In the genomic region with DNA sequence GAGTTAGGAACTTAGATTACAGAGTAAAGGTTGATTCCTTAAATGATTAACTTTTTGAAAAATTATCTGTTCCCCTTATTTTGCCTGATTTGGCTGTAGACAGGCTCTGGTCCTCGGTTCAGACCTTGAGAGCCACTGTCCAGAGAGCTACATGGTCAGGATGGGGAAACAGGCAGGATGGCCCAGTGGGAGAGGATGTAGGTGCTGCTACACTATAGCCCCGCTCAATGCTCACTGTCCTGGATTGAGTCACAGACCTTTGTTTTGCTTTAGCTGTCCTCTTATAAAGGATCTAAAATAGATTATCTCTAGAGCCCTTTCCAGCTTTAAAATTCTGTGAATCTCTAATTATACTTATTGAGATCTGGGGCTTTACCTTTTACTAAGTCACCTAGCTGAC, we compare ENCODE assay signal across 8 cellular contexts. TPM values are rescaled to one million over a fixed set of nuclear protein-coding genes. Genes with fewer than 3 reads are reported as not detected.
DNase-seq lines count a peak whose midpoint lies in the region; FAIRE-seq and TF ChIP-seq lines count a peak whose summit lies in the region.

No MANE protein-coding gene starts in this region.

- peak overlapping the region; percentile 96 for H3K27ac ChIP-seq in GM23248
- no peak overlapping the region for H3K27ac ChIP-seq in keratinocyte (ENCODE audit: control insufficient read depth, insufficient read depth, low read length)
- peak overlapping the region; percentile 93 to 95 for H3K27ac ChIP-seq in testis

- 58 to 62% methylated on average over 2 of the region's 2 CpGs for WGBS in GM23248 (ENCODE audit: low coverage in 1 of 2, low lambda C conversion rate in 2 of 2, missing lambda C conversion rate in 2 of 2), 2 experiments
- 24 to 40% methylated on average over 2 of the region's 2 CpGs for WGBS in testis, 2 donors

- in situ Hi-C loops in GM23248 (cut with MboI), result no loop called here

- H3K36me3 ChIP-seq in GM23248 (ENCODE audit: low read depth) (no peaks in the 10 kb centered on the region), keratinocyte (ENCODE audit: control insufficient read depth in 2 of 2, extremely low read depth in 1 of 2, insufficient read depth in 2 of 2, low read length in 2 of 2) (no peaks in the 10 kb centered on the region), testis (ENCODE audit: low read depth, missing control alignments) (no peaks in the 10 kb centered on the region)

- H3K4me2 ChIP-seq in GM23248 (ENCODE audit: unreplicated experiment) (peak overlapping the region; percentile 99), keratinocyte (ENCODE audit: control insufficient read depth, extremely low read depth, insufficient read depth, low read depth, low read length) (peak overlapping the region; percentile 96)

- peaks cover 18% of the 10 kb centered on the region for H3K36me3 Mint-ChIP-seq in activated T-helper 1 cell treated with anti-CD3 and anti-CD28 coated beads, Interleukin-12 subunit alpha, Interleukin-12 subunit beta, Interleukin-2, Interleukin-4 antibody, amounts not matched to agents 30 ng/mL and 10 ng/mL and 1 ng/mL, durations not matched to agents 14 hours and 24 hours and 36 hours (ENCODE audit: low read depth)

- peaks cover 29% of the 10 kb centered on the region for H3K4me1 ChIP-seq in GM23248 (ENCODE audit: insufficient read depth)
- H3K4me1 ChIP-seq in keratinocyte (ENCODE audit: control insufficient read depth, extremely low read depth, insufficient read depth, low read length), result peaks cover 6% of the 10 kb centered on the region
- peaks cover 11% of the 10 kb centered on the region for H3K4me1 ChIP-seq in testis

- FAIRE-seq in keratinocyte (lab: Jason Lieb, UNC), result no peak

- no peak overlapping the region for H3K27ac Mint-ChIP-seq in activated T-helper 1 cell treated with anti-CD3 and anti-CD28 coated beads, Interleukin-12 subunit alpha, Interleukin-12 subunit beta, Interleukin-2, Interleukin-4 antibody, amounts not matched to agents 30 ng/mL and 10 ng/mL and 1 ng/mL, durations not matched to agents 14 hours and 24 hours and 36 hours

- peaks cover 69% of the 10 kb centered on the region for H3K4me1 Mint-ChIP-seq in activated T-helper 1 cell treated with anti-CD3 and anti-CD28 coated beads, Interleukin-12 subunit alpha, Interleukin-12 subunit beta, Interleukin-2, Interleukin-4 antibody, amounts not matched to agents 30 ng/mL and 10 ng/mL and 1 ng/mL, durations not matched to agents 14 hours and 24 hours and 36 hours (ENCODE audit: low read depth)

- H3K9me3 ChIP-seq in GM23248 (ENCODE audit: low read depth) (no peaks in the 10 kb centered on the region), keratinocyte (ENCODE audit: control insufficient read depth, low read depth, low read length) (no peaks in the 10 kb centered on the region), testis (no peaks in the 10 kb centered on the region)

- peak overlapping the region; percentile 89 for H3K4me3 Mint-ChIP-seq in activated T-helper 1 cell treated with anti-CD3 and anti-CD28 coated beads, Interleukin-12 subunit alpha, Interleukin-12 subunit beta, Interleukin-2, Interleukin-4 antibody, amounts not matched to agents 30 ng/mL and 10 ng/mL and 1 ng/mL, durations not matched to agents 14 hours and 24 hours and 36 hours

- DNase-seq in A172 (ENCODE audit: low spot score), result peak; percentile 18
- DNase-seq in GM23248, result peak; percentile 48
- no peak for DNase-seq in activated T-helper 1 cell treated with anti-CD3 and anti-CD28 coated beads, Interleukin-12 subunit alpha, Interleukin-12 subunit beta, Interleukin-2, Interleukin-4 antibody, amounts not matched to agents 30 ng/mL and 10 ng/mL and 1 ng/mL, durations not matched to agents 14 hours and 24 hours and 36 hours (ENCODE audit: low spot score)
- DNase-seq in keratinocyte (ENCODE audit: low read depth, low spot score), result no peak
- DNase-seq in testis, result peak; percentile 22
- no peak for DNase-seq in NCI-H1092 (lab: John Stamatoyannopoulos, UW)
- DNase-seq in stimulated activated CD4-positive, alpha-beta T cell treated with anti-CD3 and anti-CD28 coated beads, Interleukin-2, amount 100 ng/mL, for 48 hours, result no peak
- DNase-seq in NCI-H1105 treated with DMSO at 0.1 percent for 48 hours (lab: John Stamatoyannopoulos, UW), result no peak

- no peaks in the 10 kb centered on the region for H3K9me3 Mint-ChIP-seq in activated T-helper 1 cell treated with anti-CD3 and anti-CD28 coated beads, Interleukin-12 subunit alpha, Interleukin-12 subunit beta, Interleukin-2, Interleukin-4 antibody, amounts not matched to agents 30 ng/mL and 10 ng/mL and 1 ng/mL, durations not matched to agents 14 hours and 24 hours and 36 hours

- H3K9ac ChIP-seq in GM23248, result peak overlapping the region; percentile 90
- no peak overlapping the region for H3K9ac ChIP-seq in keratinocyte (ENCODE audit: control insufficient read depth, extremely low read depth, insufficient read depth, low read length)

- no peaks in the 10 kb centered on the region for H3K9me2 ChIP-seq in GM23248 (ENCODE audit: insufficient read depth)

- no peaks in the 10 kb centered on the region for H4K20me1 ChIP-seq in GM23248 (ENCODE audit: insufficient read depth)
- H4K20me1 ChIP-seq in keratinocyte (ENCODE audit: control insufficient read depth, extremely low read depth, insufficient read depth, low read length), result no peaks in the 10 kb centered on the region

- H3K4me3 ChIP-seq in GM23248 (peak overlapping the region; percentile 92), keratinocyte (ENCODE audit: control insufficient read depth in 2 of 3, extremely low read depth in 1 of 3, insufficient read depth in 2 of 3, low read depth in 1 of 3, low read length in 3 of 3) (peak overlapping the region; percentile 68 to 88 (median 79)), testis (peak overlapping the region in 1 of 2 donors; percentile 76)

- no peak for TF ChIP-seq POLR2A in testis (IDR thresholded peaks at IDR 0.05)

- intact Hi-C loops in activated T-helper 1 cell treated with anti-CD3 and anti-CD28 coated beads, Interleukin-12 subunit alpha, Interleukin-12 subunit beta, Interleukin-2, Interleukin-4 antibody, amounts not matched to agents 30 ng/mL and 10 ng/mL and 1 ng/mL, durations not matched to agents 14 hours and 24 hours and 36 hours (cut with micrococcal nuclease), result loop anchor here (1.0 to 10.0 kb wide), 4 partner anchors 53 to 1471 kb away; partner anchors contain the start of gene SHPRH
- intact Hi-C loops in testis (cut with DNase I; ENCODE audit: low total_unique reads), result no loop called here

- no peaks in the 10 kb centered on the region for H3K27me3 Mint-ChIP-seq in activated T-helper 1 cell treated with anti-CD3 and anti-CD28 coated beads, Interleukin-12 subunit alpha, Interleukin-12 subunit beta, Interleukin-2, Interleukin-4 antibody, amounts not matched to agents 30 ng/mL and 10 ng/mL and 1 ng/mL, durations not matched to agents 14 hours and 24 hours and 36 hours (ENCODE audit: insufficient read depth)

- H2AFZ ChIP-seq in GM23248 (peak overlapping the region; percentile 99), keratinocyte (ENCODE audit: control insufficient read depth, low read length) (peak overlapping the region; percentile 61)

- dilution Hi-C loops in keratinocyte (cut with MboI; ENCODE audit: extremely low pct_ligation_motif_present, low sequenced_read_pairs), result no loop called here

- no peak for TF ChIP-seq CTCF in keratinocyte (optimal IDR thresholded peaks at IDR 0.05 in 1 of 3, IDR thresholded peaks at IDR 0.05 in 1 of 3, conservative IDR thresholded peaks at IDR 0.05 in 1 of 3; ENCODE audit: extremely low read depth in 1 of 3, insufficient read depth in 2 of 3, low read length in 3 of 3)
- no peak for TF ChIP-seq CTCF in testis (IDR thresholded peaks at IDR 0.05)

- H3K79me2 ChIP-seq in GM23248 (ENCODE audit: insufficient read depth), result peaks cover 44% of the 10 kb centered on the region
- H3K79me2 ChIP-seq in keratinocyte (ENCODE audit: control insufficient read depth, insufficient read depth, low read length), result peaks cover 34% of the 10 kb centered on the region

- peaks cover 19% of the 10 kb centered on the region for H3F3A ChIP-seq in GM23248 (ENCODE audit: insufficient read depth)

- H3K9me1 ChIP-seq in keratinocyte (ENCODE audit: control insufficient read depth, extremely low read depth, insufficient read depth, low read length), result no peaks in the 10 kb centered on the region

- H3K27me3 ChIP-seq in GM23248 (replicated peaks; ENCODE audit: insufficient read depth) (no peaks in the 10 kb centered on the region), keratinocyte (ENCODE audit: control insufficient read depth, extremely low read depth, insufficient read depth, low read length) (no peaks in the 10 kb centered on the region), testis (no peaks in the 10 kb centered on the region)

RNA-seq across cellular contexts. Expression of gene FBXO30, which starts 1.3 kb away (rescaled TPM):
- 7.2 and 8.6 TPM in 2 replicates for total RNA-seq in A172 (2014; rRNA removed; shearing (Covaris generic))
- 9.4 and 12.6 TPM in 2 replicates for total RNA-seq in GM23248 (2014; rRNA removed; shearing (Covaris generic))
- 7.4 and 8.5 TPM in 2 replicates for polyA plus RNA-seq in GM23248 (2016; fragmentation: Nextera tagmentation; extraction: Ambion mirVana)
- total RNA-seq in activated T-helper 1 cell treated with anti-CD3 and anti-CD28 coated beads, Interleukin-12 subunit alpha, Interleukin-12 subunit beta, Interleukin-2, Interleukin-4 antibody, amounts not matched to agents 30 ng/mL and 10 ng/mL and 1 ng/mL, durations not matched to agents 14 hours and 24 hours and 36 hours, result 8.8 TPM in 2 replicates
- polyA plus RNA-seq in keratinocyte, result 3.9 to 6.4 TPM (median 4.3 TPM) in 3 replicates
- 3.4 TPM for polyA plus RNA-seq in keratinocyte (2011; ENCODE audit: low read depth)
- polyA plus RNA-seq in keratinocyte (2011; cell fraction: cytosol; rRNA removed), result 2.1 and 4.5 TPM in 2 replicates
- 5.0 and 7.3 TPM in 2 replicates for polyA plus RNA-seq in keratinocyte (2011; cell fraction: nucleus; rRNA removed)
- polyA plus RNA-seq in keratinocyte (2012; ENCODE audit: low replicate concordance), result 3.8 and 5.3 TPM in 2 replicates
- 1.4 to 10.1 TPM (median 5.1 TPM) in 3 replicates for polyA minus RNA-seq in keratinocyte
- 3.6 TPM for polyA minus RNA-seq in keratinocyte (2011; cell fraction: cytosol; rRNA and poly(A)+ RNA removed)
- polyA minus RNA-seq in keratinocyte (2011; cell fraction: nucleus; rRNA and poly(A)+ RNA removed), result 5.1 and 10.3 TPM in 2 replicates
- total RNA-seq in testis, result 10 to 100 TPM; 10.8 to 13.4 TPM
- polyA plus RNA-seq in testis (ENCODE audit: insufficient read depth, low read depth, low replicate concordance), result 11.6 TPM

Comparison
In these comparisons a context has a peak if more than half of its experiments do, and no peak if none do; other contexts are left out.
1. DNase-seq: peak in A172 (single experiment), GM23248 (single experiment) and testis (single experiment); none in activated T-helper 1 cell treated with anti-CD3 and anti-CD28 coated beads, Interleukin-12 subunit alpha, Interleukin-12 subunit beta, Interleukin-2, Interleukin-4 antibody, amounts not matched to agents 30 ng/mL and 10 ng/mL and 1 ng/mL, durations not matched to agents 14 hours and 24 hours and 36 hours (single experiment), keratinocyte (single experiment), NCI-H1092 (single experiment), stimulated activated CD4-positive, alpha-beta T cell treated with anti-CD3 and anti-CD28 coated beads, Interleukin-2, amount 100 ng/mL, for 48 hours (0 of 2) and NCI-H1105 treated with DMSO at 0.1 percent for 48 hours (single experiment).